ENCODE assay signal across 17 cellular contexts in genomic region chr12:109626378-109627115, GRCh38. TPM values are rescaled to one million over a fixed set of nuclear protein-coding genes. Genes with fewer than 3 reads are reported as not detected.
DNase-seq lines count a peak whose midpoint lies in the region; ATAC-seq, FAIRE-seq and TF ChIP-seq lines count a peak whose summit lies in the region.
"Had no signal": no experiment of that assay in that cellular context is flagged by ENCODE, and none has a peak within 500 bp of the region (broad histone marks: within the 10 kb centered on the region; RNA-seq: fewer than 3 reads in every experiment).

No MANE protein-coding gene starts in this region.

- no peak for DNase-seq in HepG2 (ENCODE audit: low spot score)
- no peak for DNase-seq in right lobe of liver
- peak; percentile 77 to 96 (median 91) for DNase-seq in head of caudate nucleus
- peak in 54 of 56 donors; percentile 36 to 97 (median 86) for DNase-seq in nucleus accumbens (lab: John Stamatoyannopoulos, UW)
- no peak for DNase-seq in H7
- no peak for DNase-seq in spleen
- DNase-seq: DMS53, KG1, NCI-H1048, NCI-H1694 treated with DMSO at 0.1 percent for 48 hours, NCI-H82, Peyer's patch, SHP77 treated with DMSO at 0.1 percent for 48 hours had no signal

- no peak overlapping the region for H3K4me3 ChIP-seq in HepG2 (replicated peaks in 1 of 3; ENCODE audit: insufficient read depth in 1 of 3, low read depth in 2 of 3, low read length in 3 of 3)
- H3K4me3 ChIP-seq in right lobe of liver = no peak overlapping the region
- no peak overlapping the region for H3K4me3 ChIP-seq in H7 (ENCODE audit: insufficient read depth, low read depth, low read length)
- no peak overlapping the region for H3K4me3 ChIP-seq in spleen
- H3K4me3 ChIP-seq: Peyer's patch had no signal

- in situ Hi-C loops in HepG2 (cut with HindIII; ENCODE audit: extremely low pct_ligation_motif_present, low pct_unique_long_range_greater_than_20kb) = no loop called here

- peaks cover 3 to 26% of the 10 kb centered on the region in 2 experiments; a peak in 4 of 5 replicates for H3K27me3 ChIP-seq in HepG2 (ENCODE audit: control insufficient read depth in 1 of 2, insufficient read depth in 2 of 2, low read length in 2 of 2)
- no peaks in the 10 kb centered on the region for H3K27me3 ChIP-seq in right lobe of liver
- no peaks in the 10 kb centered on the region for H3K27me3 ChIP-seq in H7 (ENCODE audit: control insufficient read depth, insufficient read depth, low read length)
- H3K27me3 ChIP-seq in spleen (replicated peaks in 1 of 7) = peaks cover 0 to 90% (median 16%) of the 10 kb centered on the region in 7 donors
- H3K27me3 ChIP-seq: Peyer's patch had no signal

- no peaks in the 10 kb centered on the region for H4K20me1 ChIP-seq in HepG2 (ENCODE audit: insufficient read depth, low read length)

- ATAC-seq in HepG2 = no peak
- ATAC-seq in right lobe of liver = no peak
- ATAC-seq in GM21447 (IDR thresholded peaks at IDR 0.05; ENCODE audit: unreplicated experiment) = no peak
- ATAC-seq in GM21786 (IDR thresholded peaks at IDR 0.05; ENCODE audit: unreplicated experiment) = no peak
- ATAC-seq: HCT116 had no signal

- FAIRE-seq in HepG2 (lab: Jason Lieb, UNC) = no peak
- FAIRE-seq: A204.1 had no signal

- no peak overlapping the region for H3K4me2 ChIP-seq in HepG2 (ENCODE audit: low read depth, low read length)

- H3K4me1 ChIP-seq in HepG2 (ENCODE audit: insufficient read depth, low read length) (peaks cover 12% of the 10 kb centered on the region), right lobe of liver (no peaks in the 10 kb centered on the region), spleen (peaks cover 0 to 9% (median 0%) of the 10 kb centered on the region in 6 donors)
- H3K4me1 ChIP-seq: Peyer's patch had no signal

- no peak for TF ChIP-seq POLR2A in HepG2 (IDR thresholded peaks at IDR 0.05; ENCODE audit: insufficient read depth in 1 of 2, low read depth in 2 of 2, low read length in 2 of 2)
- TF ChIP-seq POLR2A in right lobe of liver (IDR thresholded peaks at IDR 0.05) = no peak
- TF ChIP-seq POLR2A in spleen (IDR thresholded peaks at IDR 0.05) = no peak

- H3K27ac ChIP-seq in HepG2 (ENCODE audit: extremely low read length, insufficient read depth, low read length) (no peak overlapping the region), right lobe of liver (no peak overlapping the region), spleen (no peak overlapping the region)
- H3K27ac ChIP-seq: Peyer's patch had no signal

- no peak for TF ChIP-seq EP300 in HepG2 (IDR thresholded peaks at IDR 0.05; ENCODE audit: low read depth in 2 of 2, low read length in 2 of 2)
- TF ChIP-seq EP300 in HepG2 (CRISPR knock-in tag; IDR thresholded peaks at IDR 0.05; ENCODE audit: borderline replicate concordance) = no peak

- H3K9me3 ChIP-seq in HepG2 (ENCODE audit: low read length) (no peaks in the 10 kb centered on the region), right lobe of liver (no peaks in the 10 kb centered on the region), spleen (no peaks in the 10 kb centered on the region)
- H3K9me3 ChIP-seq: Peyer's patch had no signal

- intact Hi-C loops in HepG2 (cut with micrococcal nuclease; ENCODE audit: unreplicated experiment) (no loop called here), right lobe of liver (cut with DNase I) (no loop called here), head of caudate nucleus (cut with DNase I) (loop anchor here (5.0 kb wide), 1 partner anchor 96 kb away; no protein-coding TSS in a partner anchor), spleen (cut with DNase I; ENCODE audit: low total_unique reads) (no loop called here)

- H3K9ac ChIP-seq in HepG2 (ENCODE audit: insufficient read depth, low read depth, low read length) = no peak overlapping the region

- no peaks in the 10 kb centered on the region for H3K36me3 ChIP-seq in HepG2 (replicated peaks in 1 of 2; ENCODE audit: control insufficient read depth in 1 of 2, insufficient read depth in 2 of 2, low read length in 2 of 2)
- no peaks in the 10 kb centered on the region for H3K36me3 ChIP-seq in right lobe of liver
- no peaks in the 10 kb centered on the region for H3K36me3 ChIP-seq in H7 (replicated peaks; ENCODE audit: control insufficient read depth, insufficient read depth, low read length)
- no peaks in the 10 kb centered on the region for H3K36me3 ChIP-seq in spleen
- H3K36me3 ChIP-seq: Peyer's patch had no signal

- TF ChIP-seq CTCF in HepG2 (CRISPR knock-in tag; IDR thresholded peaks at IDR 0.05) = no peak
- TF ChIP-seq CTCF in right lobe of liver (IDR thresholded peaks at IDR 0.05) = no peak
- no peak for TF ChIP-seq CTCF in spleen (IDR thresholded peaks at IDR 0.05 in 8 of 11, conservative IDR thresholded peaks at IDR 0.05 in 3 of 11)

- CTCF ChIA-PET in HepG2 (lab: Yijun Ruan, JAX; ENCODE audit: low intra/inter-chr PET ratio, low total read pairs) = no interaction called here

- 72% methylated on average over 4 of the region's 7 CpGs for WGBS in HepG2 (ENCODE audit: low lambda C conversion rate)
- 67% methylated on average over 1 of the region's 7 CpGs for WGBS in right lobe of liver (ENCODE audit: insufficient coverage, low coverage, low lambda C conversion rate, missing lambda C conversion rate)
- WGBS in spleen, 5 donors = 63 to 86% (median 79%) methylated on average over 4 to 7 of the region's 7 CpGs

- H3K79me2 ChIP-seq in HepG2 (ENCODE audit: insufficient read depth, low read length) = no peaks in the 10 kb centered on the region

- POLR2A ChIA-PET in HepG2 (lab: Yijun Ruan, JAX) = no interaction called here

- BruUV-seq in HepG2 (replicated peaks; lab: Mats Ljungman, UMichigan) = no TSS peak

- no peak overlapping the region for H2AFZ ChIP-seq in HepG2 (ENCODE audit: low read length)

- TF ChIP-seq RAD21 in HepG2 (CRISPR knock-in tag; IDR thresholded peaks at IDR 0.05) = no peak

TF ChIP-seq in HepG2, 621 proteins besides CTCF, POLR2A, EP300 and RAD21 (continues in another document):
- no peak for TF ChIP-seq ASH2L (IDR thresholded peaks at IDR 0.05; ENCODE audit: insufficient read length, low read depth, low read length)
- TF ChIP-seq HDAC6 (IDR thresholded peaks at IDR 0.05; ENCODE audit: low read depth, low read length) = no peak
- no peak for TF ChIP-seq ZFP36L1 (CRISPR knock-in tag; IDR thresholded peaks at IDR 0.05)
- no peak for TF ChIP-seq ZFP36L2 (CRISPR knock-in tag; IDR thresholded peaks at IDR 0.05)

RNA-seq across cellular contexts. Expression of gene MVK, which starts 53.0 kb away (rescaled TPM):
- total RNA-seq in HepG2 (2016; rRNA removed; fragmentation: Illumina TruSeq; extraction: Trizol) = 47.1 and 66.9 TPM in 2 replicates
- total RNA-seq in HepG2 (2016; cell fraction: cytosol; rRNA removed; fragmentation: Illumina TruSeq; extraction: Trizol; ENCODE audit: low read depth) = 15.1 and 17.9 TPM in 2 replicates
- 40.9 and 70.6 TPM in 2 replicates for total RNA-seq in HepG2 (2016; cell fraction: insoluble cytoplasmic fraction; rRNA removed; fragmentation: Illumina TruSeq; extraction: Trizol)
- 34.1 and 39.6 TPM in 2 replicates for total RNA-seq in HepG2 (2016; cell fraction: membrane; rRNA removed; fragmentation: Illumina TruSeq; extraction: Trizol)
- 38.8 and 47.2 TPM in 2 replicates for total RNA-seq in HepG2 (2016; cell fraction: nucleus; rRNA removed; fragmentation: Illumina TruSeq; extraction: Trizol)
- polyA plus RNA-seq in HepG2 (2011; rRNA removed) = 11.6 and 22.5 TPM in 2 replicates
- 12.4 and 13.5 TPM in 2 replicates for polyA plus RNA-seq in HepG2 (2011; cell fraction: cytosol; rRNA removed)
- 32.0 and 47.6 TPM in 2 replicates for polyA plus RNA-seq in HepG2 (2011; cell fraction: nucleus; rRNA removed)
- polyA plus RNA-seq in HepG2 (2012) = 19.2 and 28.6 TPM in 2 replicates
- 16.3 and 19.9 TPM in 2 replicates for polyA plus RNA-seq in HepG2 (2016; cell fraction: cytosol; fragmentation: Illumina TruSeq; extraction: Trizol; ENCODE audit: low read depth)
- polyA plus RNA-seq in HepG2 (2016; cell fraction: insoluble cytoplasmic fraction; fragmentation: Illumina TruSeq; extraction: Trizol; ENCODE audit: low read depth) = 42.0 and 50.4 TPM in 2 replicates
- polyA plus RNA-seq in HepG2 (2016; cell fraction: membrane; fragmentation: Illumina TruSeq; extraction: Trizol; ENCODE audit: low read depth) = 26.9 and 30.0 TPM in 2 replicates
- polyA plus RNA-seq in HepG2 (2016; cell fraction: nucleus; fragmentation: Illumina TruSeq; extraction: Trizol; ENCODE audit: insufficient read depth, low read depth) = 78.2 and 82.6 TPM in 2 replicates
- 19.6 and 22.9 TPM in 2 replicates for polyA minus RNA-seq in HepG2 (2011; rRNA and poly(A)+ RNA removed; ENCODE audit: low replicate concordance)
- 6.1 and 8.0 TPM in 2 replicates for polyA minus RNA-seq in HepG2 (2011; cell fraction: cytosol; rRNA and poly(A)+ RNA removed)
- polyA minus RNA-seq in HepG2 (2011; cell fraction: nucleus; rRNA and poly(A)+ RNA removed) = 12.2 and 21.1 TPM in 2 replicates
- total RNA-seq in right lobe of liver = 10 to 100 TPM; 14.2 to 60.0 (median 37.6) TPM
- total RNA-seq in H7 (2014; rRNA removed; shearing (Covaris generic)) = 33.4 and 47.1 TPM in 2 replicates
- 10 to 100 TPM in 2 of 7 donors, 1 to 10 TPM in 5; 6.2 to 11.4 (median 9.2) TPM for total RNA-seq in spleen
- 10 to 100 TPM in 2 of 3 donors, 1 to 10 TPM in 1; 7.8 to 16.5 (median 11.3) TPM for polyA plus RNA-seq in spleen

RNA-seq across cellular contexts. Expression of gene MMAB, which starts 53.2 kb away (rescaled TPM):
- total RNA-seq in HepG2 (2016; rRNA removed; fragmentation: Illumina TruSeq; extraction: Trizol) = 77.3 and 112 TPM in 2 replicates
- total RNA-seq in HepG2 (2016; cell fraction: cytosol; rRNA removed; fragmentation: Illumina TruSeq; extraction: Trizol; ENCODE audit: low read depth) = 32.4 and 42.7 TPM in 2 replicates
- total RNA-seq in HepG2 (2016; cell fraction: insoluble cytoplasmic fraction; rRNA removed; fragmentation: Illumina TruSeq; extraction: Trizol) = 80.5 and 108 TPM in 2 replicates
- total RNA-seq in HepG2 (2016; cell fraction: membrane; rRNA removed; fragmentation: Illumina TruSeq; extraction: Trizol) = 59.5 and 67.4 TPM in 2 replicates
- total RNA-seq in HepG2 (2016; cell fraction: nucleus; rRNA removed; fragmentation: Illumina TruSeq; extraction: Trizol) = 37.8 and 41.0 TPM in 2 replicates
- 26.1 and 33.2 TPM in 2 replicates for polyA plus RNA-seq in HepG2 (2011; rRNA removed)
- 29.9 and 32.2 TPM in 2 replicates for polyA plus RNA-seq in HepG2 (2011; cell fraction: cytosol; rRNA removed)
- 34.9 and 43.2 TPM in 2 replicates for polyA plus RNA-seq in HepG2 (2011; cell fraction: nucleus; rRNA removed)
- polyA plus RNA-seq in HepG2 (2012) = 39.1 and 40.4 TPM in 2 replicates
- 36.6 and 44.0 TPM in 2 replicates for polyA plus RNA-seq in HepG2 (2016; cell fraction: cytosol; fragmentation: Illumina TruSeq; extraction: Trizol; ENCODE audit: low read depth)
- 98.7 and 99.8 TPM in 2 replicates for polyA plus RNA-seq in HepG2 (2016; cell fraction: insoluble cytoplasmic fraction; fragmentation: Illumina TruSeq; extraction: Trizol; ENCODE audit: low read depth)
- 39.9 and 52.5 TPM in 2 replicates for polyA plus RNA-seq in HepG2 (2016; cell fraction: membrane; fragmentation: Illumina TruSeq; extraction: Trizol; ENCODE audit: low read depth)
- polyA plus RNA-seq in HepG2 (2016; cell fraction: nucleus; fragmentation: Illumina TruSeq; extraction: Trizol; ENCODE audit: insufficient read depth, low read depth) = 58.2 and 63.9 TPM in 2 replicates
- 37.1 and 53.3 TPM in 2 replicates for polyA minus RNA-seq in HepG2 (2011; rRNA and poly(A)+ RNA removed; ENCODE audit: low replicate concordance)
- polyA minus RNA-seq in HepG2 (2011; cell fraction: cytosol; rRNA and poly(A)+ RNA removed) = 11.8 and 16.2 TPM in 2 replicates
- 21.0 and 29.1 TPM in 2 replicates for polyA minus RNA-seq in HepG2 (2011; cell fraction: nucleus; rRNA and poly(A)+ RNA removed)
- 10 to 100 TPM; 42.6 to 99.8 (median 65.2) TPM for total RNA-seq in right lobe of liver
- 25.1 and 32.8 TPM in 2 replicates for total RNA-seq in H7 (2014; rRNA removed; shearing (Covaris generic))
- 10 to 100 TPM; 14.5 to 23.0 (median 19.3) TPM for total RNA-seq in spleen
- polyA plus RNA-seq in spleen = 10 to 100 TPM; 31.1 to 41.7 (median 33.6) TPM

Comparison
In these comparisons a context has a peak if more than half of its experiments do, and no peak if none do; other contexts are left out.
1. DNase-seq: peak in head of caudate nucleus (42 of 42) and nucleus accumbens (54 of 56); none in HepG2 (single experiment), right lobe of liver (0 of 3), H7 (single experiment) and spleen (single experiment).